In the genomic region with DNA sequence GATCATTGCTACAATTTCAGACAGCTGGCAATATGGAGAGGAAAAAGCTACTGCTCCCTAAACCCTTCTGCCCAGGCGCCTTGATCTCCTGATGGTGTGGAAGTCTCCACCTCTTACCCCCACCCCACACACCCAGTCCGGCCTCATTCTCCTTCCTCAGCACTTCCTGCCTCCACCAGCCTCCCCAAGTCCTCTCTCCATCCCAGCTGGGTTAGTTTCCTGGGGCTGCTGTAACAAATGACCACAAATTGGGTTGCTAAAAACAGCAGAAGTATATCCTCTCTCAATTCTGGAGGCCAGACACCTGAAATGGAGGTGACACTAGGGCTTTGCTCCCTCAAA, we compare ENCODE assay signal across 8 cellular contexts. TPM values are rescaled to one million over a fixed set of nuclear protein-coding genes. Genes with fewer than 3 reads are reported as not detected.
DNase-seq lines count a peak whose midpoint lies in the region; ATAC-seq and TF ChIP-seq lines count a peak whose summit lies in the region.

No MANE protein-coding gene starts in this region.

- H3K4me1 ChIP-seq in skeletal muscle tissue (ENCODE audit: control insufficient read depth in 3 of 3, insufficient read depth in 3 of 3, low read length in 3 of 3), result peaks cover 5 to 18% (median 12%) of the 10 kb centered on the region in 3 donors

- peak overlapping the region in 1 of 3 donors; percentile 61 for H3K9ac ChIP-seq in skeletal muscle tissue (ENCODE audit: low read depth in 1 of 3, low read length in 3 of 3)

- peak; percentile 45 for DNase-seq in NCI-H82 (lab: John Stamatoyannopoulos, UW)
- no peak for DNase-seq in NCI-H82 treated with DMSO at 0.1 percent for 48 hours (lab: John Stamatoyannopoulos, UW; ENCODE audit: unreplicated experiment)
- no peak for DNase-seq in fibroblast of mammary gland (ENCODE audit: low read depth)
- no peak for DNase-seq in occipital lobe (lab: John Stamatoyannopoulos, UW)
- DNase-seq in NCI-H1694 treated with DMSO at 0.1 percent for 48 hours (lab: John Stamatoyannopoulos, UW), result no peak
- DNase-seq in AG20443 (ENCODE audit: low spot score), result no peak

- no peak overlapping the region for H3K27ac ChIP-seq in skeletal muscle tissue (ENCODE audit: low read depth, low read length)

- ATAC-seq in SK-N-SH treated with all-trans-retinoic acid at 6 μM for 48 hours, result peak; percentile 13; the same call in 1 of the 3 replicates

- H3K9me3 ChIP-seq in skeletal muscle tissue (ENCODE audit: control insufficient read depth in 3 of 3, low read length in 3 of 3), result no peaks in the 10 kb centered on the region

- TF ChIP-seq CTCF in fibroblast of mammary gland (conservative IDR thresholded peaks at IDR 0.05; ENCODE audit: control insufficient read depth, insufficient read depth, low read depth, low read length), result no peak

- H3K4me3 ChIP-seq in fibroblast of mammary gland (ENCODE audit: control insufficient read depth, low read depth, low read length) (peak overlapping the region; percentile 66), skeletal muscle tissue (ENCODE audit: low read length in 3 of 3) (peak overlapping the region; percentile 69 to 74 (median 72))

- H3K27me3 ChIP-seq in skeletal muscle tissue (ENCODE audit: control insufficient read depth in 3 of 3, insufficient read depth in 3 of 3, low read length in 3 of 3), result no peaks in the 10 kb centered on the region

- no peaks in the 10 kb centered on the region for H3K36me3 ChIP-seq in skeletal muscle tissue (ENCODE audit: control insufficient read depth in 3 of 3, insufficient read depth in 3 of 3, low read length in 3 of 3)

TF ChIP-seq in SK-N-SH treated with all-trans-retinoic acid at 6 μM for 48 hours, 23 proteins besides CTCF, POLR2A, EP300 and RAD21:
- TF ChIP-seq ZFP30 (CRISPR knock-in tag; IDR thresholded peaks at IDR 0.05) (no peak), BACH2 (CRISPR knock-in tag; IDR thresholded peaks at IDR 0.05; ENCODE audit: borderline replicate concordance) (no peak), GLIS3 (CRISPR knock-in tag; IDR thresholded peaks at IDR 0.05) (no peak), ZFP3 (CRISPR knock-in tag; IDR thresholded peaks at IDR 0.05) (no peak), OSR1 (CRISPR knock-in tag; IDR thresholded peaks at IDR 0.05) (no peak), POU6F1 (CRISPR knock-in tag; IDR thresholded peaks at IDR 0.05; ENCODE audit: borderline replicate concordance, low read depth) (no peak), ZNF8 (CRISPR knock-in tag; IDR thresholded peaks at IDR 0.05) (no peak), CSDC2 (CRISPR knock-in tag; IDR thresholded peaks at IDR 0.05) (no peak), TCF4 (CRISPR knock-in tag; IDR thresholded peaks at IDR 0.05; ENCODE audit: borderline replicate concordance) (no peak), ZNF70 (CRISPR knock-in tag; IDR thresholded peaks at IDR 0.05) (no peak), SNAI2 (CRISPR knock-in tag; IDR thresholded peaks at IDR 0.05) (no peak), ZC3H10 (CRISPR knock-in tag; IDR thresholded peaks at IDR 0.05) (no peak), TOX (CRISPR knock-in tag; IDR thresholded peaks at IDR 0.05; ENCODE audit: borderline replicate concordance) (no peak), CSRNP3 (CRISPR knock-in tag; IDR thresholded peaks at IDR 0.05) (no peak), RARB (CRISPR knock-in tag; IDR thresholded peaks at IDR 0.05) (no peak), ZNF565 (CRISPR knock-in tag; conservative IDR thresholded peaks at IDR 0.05; ENCODE audit: low read depth) (no peak), ISL1 (CRISPR knock-in tag; IDR thresholded peaks at IDR 0.05) (no peak), ESRRG (CRISPR knock-in tag; IDR thresholded peaks at IDR 0.05) (no peak)
- TF ChIP-seq, protein P1, sequence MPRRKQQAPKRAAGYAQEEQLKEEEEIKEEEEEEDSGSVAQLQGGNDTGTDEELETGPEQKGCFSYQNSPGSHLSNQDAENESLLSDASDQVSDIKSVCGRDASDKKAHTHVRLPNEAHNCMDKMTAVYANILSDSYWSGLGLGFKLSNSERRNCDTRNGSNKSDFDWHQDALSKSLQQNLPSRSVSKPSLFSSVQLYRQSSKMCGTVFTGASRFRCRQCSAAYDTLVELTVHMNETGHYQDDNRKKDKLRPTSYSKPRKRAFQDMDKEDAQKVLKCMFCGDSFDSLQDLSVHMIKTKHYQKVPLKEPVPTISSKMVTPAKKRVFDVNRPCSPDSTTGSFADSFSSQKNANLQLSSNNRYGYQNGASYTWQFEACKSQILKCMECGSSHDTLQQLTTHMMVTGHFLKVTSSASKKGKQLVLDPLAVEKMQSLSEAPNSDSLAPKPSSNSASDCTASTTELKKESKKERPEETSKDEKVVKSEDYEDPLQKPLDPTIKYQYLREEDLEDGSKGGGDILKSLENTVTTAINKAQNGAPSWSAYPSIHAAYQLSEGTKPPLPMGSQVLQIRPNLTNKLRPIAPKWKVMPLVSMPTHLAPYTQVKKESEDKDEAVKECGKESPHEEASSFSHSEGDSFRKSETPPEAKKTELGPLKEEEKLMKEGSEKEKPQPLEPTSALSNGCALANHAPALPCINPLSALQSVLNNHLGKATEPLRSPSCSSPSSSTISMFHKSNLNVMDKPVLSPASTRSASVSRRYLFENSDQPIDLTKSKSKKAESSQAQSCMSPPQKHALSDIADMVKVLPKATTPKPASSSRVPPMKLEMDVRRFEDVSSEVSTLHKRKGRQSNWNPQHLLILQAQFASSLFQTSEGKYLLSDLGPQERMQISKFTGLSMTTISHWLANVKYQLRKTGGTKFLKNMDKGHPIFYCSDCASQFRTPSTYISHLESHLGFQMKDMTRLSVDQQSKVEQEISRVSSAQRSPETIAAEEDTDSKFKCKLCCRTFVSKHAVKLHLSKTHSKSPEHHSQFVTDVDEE (CRISPR knock-in tag; IDR thresholded peaks at IDR 0.05), result no peak
TF ChIP-seq in SK-N-SH treated with all-trans-retinoic acid at 6 μM for 48 hours: peak in this region for 0.

RNA-seq across cellular contexts. Expression of gene CCNQ, which starts 1.1 kb away (rescaled TPM):
- total RNA-seq in skeletal muscle tissue, result 13.0 TPM
- total RNA-seq in occipital lobe, result 17.3 TPM

RNA-seq across cellular contexts. Expression of gene DUSP9, which starts 47.0 kb away (rescaled TPM):
- not detected for total RNA-seq in skeletal muscle tissue
- 1.7 TPM for total RNA-seq in occipital lobe
